Comparison of ENCODE assay signal across 2 cellular contexts in genomic region chr4:3123201-3123671, GRCh38.
TF ChIP-seq lines count a peak whose summit lies in the region.

No MANE protein-coding gene starts in this region.

TF ChIP-seq in liver, 16 proteins besides CTCF, POLR2A, EP300 and RAD21:
- TF ChIP-seq FOXA1 (IDR thresholded peaks at IDR 0.05) = no peak
- no peak for TF ChIP-seq FOXA2 (IDR thresholded peaks at IDR 0.05)
- no peak for TF ChIP-seq EGR1 (IDR thresholded peaks at IDR 0.05; ENCODE audit: low read depth in 2 of 2)
- TF ChIP-seq SP1 (IDR thresholded peaks at IDR 0.05) = no peak
- no peak for TF ChIP-seq JUND (IDR thresholded peaks at IDR 0.05)
- no peak for TF ChIP-seq NR2F2 (IDR thresholded peaks at IDR 0.05)
- TF ChIP-seq REST (IDR thresholded peaks at IDR 0.05) = no peak
- no peak for TF ChIP-seq YY1 (IDR thresholded peaks at IDR 0.05)
- TF ChIP-seq GABPA (IDR thresholded peaks at IDR 0.05 in 1 of 2, conservative IDR thresholded peaks at IDR 0.05 in 1 of 2) = no peak
- no peak for TF ChIP-seq ATF3 (IDR thresholded peaks at IDR 0.05)
TF ChIP-seq in liver: peak in this region for 0.

TF ChIP-seq in HepG2, 621 proteins besides CTCF, POLR2A, EP300 and RAD21:
- TF ChIP-seq ZNF713 (CRISPR knock-in tag; IDR thresholded peaks at IDR 0.05) (no peak), SETDB1 (CRISPR knock-in tag; IDR thresholded peaks at IDR 0.05; ENCODE audit: borderline replicate concordance) (no peak), PATZ1 (CRISPR knock-in tag; IDR thresholded peaks at IDR 0.05) (no peak), KDM2A (CRISPR knock-in tag; IDR thresholded peaks at IDR 0.05; ENCODE audit: borderline replicate concordance, low read depth) (no peak), NBN (conservative IDR thresholded peaks at IDR 0.05) (no peak), MTA3 (CRISPR knock-in tag; IDR thresholded peaks at IDR 0.05) (no peak), NCOA2 (CRISPR knock-in tag; IDR thresholded peaks at IDR 0.05) (no peak), RNF219 (CRISPR knock-in tag; IDR thresholded peaks at IDR 0.05) (no peak), SIN3B (IDR thresholded peaks at IDR 0.05; ENCODE audit: low read length) (no peak), TP53 (CRISPR knock-in tag; conservative IDR thresholded peaks at IDR 0.05) (no peak), ZNF335 (CRISPR knock-in tag; IDR thresholded peaks at IDR 0.05) (no peak)
